In the genomic region with DNA sequence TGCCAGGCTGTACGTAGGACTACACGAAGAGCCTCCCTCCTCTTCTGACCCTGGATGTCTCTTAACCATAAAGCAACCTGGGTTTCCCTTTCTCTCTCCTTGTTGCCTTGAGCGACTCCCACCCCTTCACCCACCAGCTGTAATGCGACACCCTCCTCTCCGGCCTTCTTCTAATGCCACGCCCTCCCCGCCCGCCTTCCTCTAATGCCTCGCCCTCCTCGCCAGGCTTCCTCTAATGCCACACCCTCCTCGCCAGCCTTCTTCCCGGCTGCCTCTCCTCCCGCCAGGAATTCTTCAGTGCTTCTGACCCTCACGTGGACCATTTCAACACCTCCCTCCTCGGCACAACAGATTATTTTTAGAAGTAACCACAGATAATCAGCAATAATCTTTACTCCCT, we compare ENCODE assay signal across 1 cellular context.
TF ChIP-seq lines count a peak whose summit lies in the region.

No MANE protein-coding gene starts in this region.

TF ChIP-seq in HCT116, 20 proteins besides CTCF, POLR2A, EP300 and RAD21 (continued from another document):
- TF ChIP-seq, protein P1, sequence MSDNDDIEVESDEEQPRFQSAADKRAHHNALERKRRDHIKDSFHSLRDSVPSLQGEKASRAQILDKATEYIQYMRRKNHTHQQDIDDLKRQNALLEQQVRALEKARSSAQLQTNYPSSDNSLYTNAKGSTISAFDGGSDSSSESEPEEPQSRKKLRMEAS (IDR thresholded peaks at IDR 0.05) = peak; percentile 72
- TF ChIP-seq SIN3A (IDR thresholded peaks at IDR 0.05; ENCODE audit: low read depth) = no peak
- TF ChIP-seq CBX3 (IDR thresholded peaks at IDR 0.05; ENCODE audit: low read depth) = no peak
- no peak for TF ChIP-seq TCF7L2 (IDR thresholded peaks at IDR 0.05; ENCODE audit: borderline replicate concordance, extremely low read depth, insufficient read depth, insufficient read length)
- TF ChIP-seq, protein P2, sequence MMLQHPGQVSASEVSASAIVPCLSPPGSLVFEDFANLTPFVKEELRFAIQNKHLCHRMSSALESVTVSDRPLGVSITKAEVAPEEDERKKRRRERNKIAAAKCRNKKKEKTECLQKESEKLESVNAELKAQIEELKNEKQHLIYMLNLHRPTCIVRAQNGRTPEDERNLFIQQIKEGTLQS (IDR thresholded peaks at IDR 0.05) = no peak
